Comparison of ENCODE assay signal across 1 cellular context in the genomic region with DNA sequence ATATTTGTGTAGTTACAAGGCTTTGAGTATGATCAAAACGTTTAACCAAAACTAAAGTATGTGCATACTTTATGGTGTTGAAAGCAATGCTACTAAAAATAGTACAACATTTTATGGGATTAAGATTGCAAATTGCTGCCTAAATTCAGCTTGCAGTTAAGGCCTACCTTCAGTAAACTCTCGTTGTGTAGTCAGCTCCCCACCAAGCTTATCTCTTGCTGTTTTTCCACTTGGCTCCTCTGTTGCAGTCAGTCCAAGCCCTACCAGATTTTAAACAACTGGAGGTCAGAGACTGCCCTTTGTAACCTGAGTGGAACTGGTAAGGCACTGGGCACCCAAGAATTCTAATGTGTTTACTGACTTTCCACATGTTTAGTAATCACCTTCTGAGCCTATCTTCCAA.
TF ChIP-seq lines count a peak whose summit lies in the region.

No MANE protein-coding gene starts in this region.

TF ChIP-seq in HEK293, 187 proteins besides CTCF, POLR2A, EP300 and RAD21 (continued from another document):
- TF ChIP-seq, protein P1, sequence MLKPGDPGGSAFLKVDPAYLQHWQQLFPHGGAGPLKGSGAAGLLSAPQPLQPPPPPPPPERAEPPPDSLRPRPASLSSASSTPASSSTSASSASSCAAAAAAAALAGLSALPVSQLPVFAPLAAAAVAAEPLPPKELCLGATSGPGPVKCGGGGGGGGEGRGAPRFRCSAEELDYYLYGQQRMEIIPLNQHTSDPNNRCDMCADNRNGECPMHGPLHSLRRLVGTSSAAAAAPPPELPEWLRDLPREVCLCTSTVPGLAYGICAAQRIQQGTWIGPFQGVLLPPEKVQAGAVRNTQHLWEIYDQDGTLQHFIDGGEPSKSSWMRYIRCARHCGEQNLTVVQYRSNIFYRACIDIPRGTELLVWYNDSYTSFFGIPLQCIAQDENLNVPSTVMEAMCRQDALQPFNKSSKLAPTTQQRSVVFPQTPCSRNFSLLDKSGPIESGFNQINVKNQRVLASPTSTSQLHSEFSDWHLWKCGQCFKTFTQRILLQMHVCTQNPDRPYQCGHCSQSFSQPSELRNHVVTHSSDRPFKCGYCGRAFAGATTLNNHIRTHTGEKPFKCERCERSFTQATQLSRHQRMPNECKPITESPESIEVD (tag by site-specific recombination; IDR thresholded peaks at IDR 0.05): peak; percentile 61
- TF ChIP-seq ZNF501 (tag by site-specific recombination; IDR thresholded peaks at IDR 0.05) (0 out of 2 replicates have a peak, but pooled peaks have one; percentile 20), ZNF133 (tag by site-specific recombination; IDR thresholded peaks at IDR 0.05) (no peak)
- TF ChIP-seq, protein P2, sequence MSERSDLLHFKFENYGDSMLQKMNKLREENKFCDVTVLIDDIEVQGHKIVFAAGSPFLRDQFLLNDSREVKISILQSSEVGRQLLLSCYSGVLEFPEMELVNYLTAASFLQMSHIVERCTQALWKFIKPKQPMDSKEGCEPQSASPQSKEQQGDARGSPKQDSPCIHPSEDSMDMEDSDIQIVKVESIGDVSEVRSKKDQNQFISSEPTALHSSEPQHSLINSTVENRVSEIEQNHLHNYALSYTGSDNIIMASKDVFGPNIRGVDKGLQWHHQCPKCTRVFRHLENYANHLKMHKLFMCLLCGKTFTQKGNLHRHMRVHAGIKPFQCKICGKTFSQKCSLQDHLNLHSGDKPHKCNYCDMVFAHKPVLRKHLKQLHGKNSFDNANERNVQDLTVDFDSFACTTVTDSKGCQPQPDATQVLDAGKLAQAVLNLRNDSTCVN (tag by site-specific recombination; optimal IDR thresholded peaks at IDR 0.05): no peak
- TF ChIP-seq, protein P3, sequence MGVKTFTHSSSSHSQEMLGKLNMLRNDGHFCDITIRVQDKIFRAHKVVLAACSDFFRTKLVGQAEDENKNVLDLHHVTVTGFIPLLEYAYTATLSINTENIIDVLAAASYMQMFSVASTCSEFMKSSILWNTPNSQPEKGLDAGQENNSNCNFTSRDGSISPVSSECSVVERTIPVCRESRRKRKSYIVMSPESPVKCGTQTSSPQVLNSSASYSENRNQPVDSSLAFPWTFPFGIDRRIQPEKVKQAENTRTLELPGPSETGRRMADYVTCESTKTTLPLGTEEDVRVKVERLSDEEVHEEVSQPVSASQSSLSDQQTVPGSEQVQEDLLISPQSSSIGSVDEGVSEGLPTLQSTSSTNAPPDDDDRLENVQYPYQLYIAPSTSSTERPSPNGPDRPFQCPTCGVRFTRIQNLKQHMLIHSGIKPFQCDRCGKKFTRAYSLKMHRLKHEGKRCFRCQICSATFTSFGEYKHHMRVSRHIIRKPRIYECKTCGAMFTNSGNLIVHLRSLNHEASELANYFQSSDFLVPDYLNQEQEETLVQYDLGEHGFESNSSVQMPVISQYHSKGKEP (tag by site-specific recombination; IDR thresholded peaks at IDR 0.05): 0 out of 2 replicates have a peak, but pooled peaks have one; percentile 38
- TF ChIP-seq, protein P4, sequence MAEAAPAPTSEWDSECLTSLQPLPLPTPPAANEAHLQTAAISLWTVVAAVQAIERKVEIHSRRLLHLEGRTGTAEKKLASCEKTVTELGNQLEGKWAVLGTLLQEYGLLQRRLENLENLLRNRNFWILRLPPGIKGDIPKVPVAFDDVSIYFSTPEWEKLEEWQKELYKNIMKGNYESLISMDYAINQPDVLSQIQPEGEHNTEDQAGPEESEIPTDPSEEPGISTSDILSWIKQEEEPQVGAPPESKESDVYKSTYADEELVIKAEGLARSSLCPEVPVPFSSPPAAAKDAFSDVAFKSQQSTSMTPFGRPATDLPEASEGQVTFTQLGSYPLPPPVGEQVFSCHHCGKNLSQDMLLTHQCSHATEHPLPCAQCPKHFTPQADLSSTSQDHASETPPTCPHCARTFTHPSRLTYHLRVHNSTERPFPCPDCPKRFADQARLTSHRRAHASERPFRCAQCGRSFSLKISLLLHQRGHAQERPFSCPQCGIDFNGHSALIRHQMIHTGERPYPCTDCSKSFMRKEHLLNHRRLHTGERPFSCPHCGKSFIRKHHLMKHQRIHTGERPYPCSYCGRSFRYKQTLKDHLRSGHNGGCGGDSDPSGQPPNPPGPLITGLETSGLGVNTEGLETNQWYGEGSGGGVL (tag by site-specific recombination; IDR thresholded peaks at IDR 0.05): no peak
